7 cellular contexts compared by ENCODE assay signal in genomic region chr3:39108309-39108708, GRCh38. TPM values are rescaled to one million over a fixed set of nuclear protein-coding genes. Genes with fewer than 3 reads are reported as not detected.
DNase-seq lines count a peak whose midpoint lies in the region; ATAC-seq and TF ChIP-seq lines count a peak whose summit lies in the region.

No MANE protein-coding gene starts in this region.

- H3K36me3 ChIP-seq in MG63, result no peaks in the 10 kb centered on the region

- peak overlapping the region; percentile 92 for H3K27ac ChIP-seq in caudate nucleus (ENCODE audit: low read depth, low read length)

- TF ChIP-seq CTCF in nephron progenitor cell (IDR thresholded peaks at IDR 0.05), result no peak

- ATAC-seq in GM18508 (IDR thresholded peaks at IDR 0.05; ENCODE audit: insufficient read depth, unreplicated experiment) (peak; percentile 71), GM21786 (IDR thresholded peaks at IDR 0.05; ENCODE audit: unreplicated experiment) (peak; percentile 79)

- H3K27me3 ChIP-seq in MG63, result no peaks in the 10 kb centered on the region

- H3K9me3 Mint-ChIP-seq in nephron progenitor cell, result no peaks in the 10 kb centered on the region

- H3K27ac Mint-ChIP-seq in nephron progenitor cell, result no peak overlapping the region

- H3K27me3 Mint-ChIP-seq in nephron progenitor cell (ENCODE audit: low read depth, poor library complexity), result peaks cover 2% of the 10 kb centered on the region

- H3K4me3 Mint-ChIP-seq in nephron progenitor cell, result peak overlapping the region; percentile 94

- peaks cover 46% of the 10 kb centered on the region for H3K4me1 Mint-ChIP-seq in nephron progenitor cell

- H3K9me3 ChIP-seq in MG63, result no peaks in the 10 kb centered on the region

- no peak for DNase-seq in MG63
- DNase-seq in caudate nucleus (lab: John Stamatoyannopoulos, UW), result no peak
- DNase-seq in nephron progenitor cell, result no peak
- no peak for DNase-seq in stimulated activated CD4-positive, alpha-beta T cell treated with anti-CD3 and anti-CD28 coated beads, Interleukin-4, amount 100 ng/mL, for 4 hours
- no peak for DNase-seq in NCI-H2029 treated with DMSO at 0.1 percent for 48 hours (lab: John Stamatoyannopoulos, UW)

- peaks cover 4% of the 10 kb centered on the region for H3K36me3 Mint-ChIP-seq in nephron progenitor cell (ENCODE audit: low read depth)

- peak overlapping the region; percentile 77 for H3K4me3 ChIP-seq in MG63

RNA-seq across cellular contexts. Expression of gene TTC21A, which starts 0.8 kb away (rescaled TPM):
- 0.32 and 0.40 TPM in 2 replicates for total RNA-seq in MG63 (2014; rRNA removed; shearing (Covaris generic); ENCODE audit: low replicate concordance)

RNA-seq across cellular contexts. Expression of gene GORASP1, which starts 0.9 kb away (rescaled TPM):
- total RNA-seq in MG63 (2014; rRNA removed; shearing (Covaris generic); ENCODE audit: low replicate concordance), result 11.4 and 19.4 TPM in 2 replicates

RNA-seq across cellular contexts. Expression of gene CSRNP1, which starts 45.1 kb away (rescaled TPM):
- 8.4 TPM in 2 replicates for total RNA-seq in MG63 (2014; rRNA removed; shearing (Covaris generic); ENCODE audit: low replicate concordance)

RNA-seq across cellular contexts. Expression of gene WDR48, which starts 56.5 kb away (rescaled TPM):
- 9.3 and 20.7 TPM in 2 replicates for total RNA-seq in MG63 (2014; rRNA removed; shearing (Covaris generic); ENCODE audit: low replicate concordance)

RNA-seq across cellular contexts. Expression of gene SCN11A, which starts 56.6 kb away (rescaled TPM):
- total RNA-seq in MG63 (2014; rRNA removed; shearing (Covaris generic); ENCODE audit: low replicate concordance), result not detected in 2 replicates
